In genomic region chr15:69843267-69843666, GRCh38 we compare ENCODE assay signal across 20 cellular contexts.
"Had no signal": no experiment of that assay in that cellular context is flagged by ENCODE, and none has a peak within 500 bp of the region (broad histone marks: within the 10 kb centered on the region; RNA-seq: fewer than 3 reads in every experiment).

No MANE protein-coding gene starts in this region.

- H3K27me3 ChIP-seq: gastrocnemius medialis, neutrophil, pancreas, right lobe of liver, stomach, thyroid gland, vagina had no signal

- DNase-seq: dorsolateral prefrontal cortex; effector CD4-positive, alpha-beta T cell; foreskin fibroblast; gastrocnemius medialis; naive thymus-derived CD4-positive, alpha-beta T cell; pancreas; right lobe of liver; stimulated activated CD4-positive, alpha-beta T cell treated with anti-CD3 and anti-CD28 coated beads, Interleukin-12 subunit alpha, Interleukin-12 subunit beta, amount 100 ng/mL, for 4 hours; stimulated activated CD4-positive, alpha-beta T cell treated with anti-CD3 and anti-CD28 coated beads, Interleukin-1b, Interleukin-23, amount 100 ng/mL, for 48 hours; stimulated activated CD4-positive, alpha-beta T cell treated with anti-CD3 and anti-CD28 coated beads, Interleukin-4, amount 100 ng/mL, for 1 hour; stimulated activated CD8-positive, alpha-beta memory T cell treated with anti-CD3 and anti-CD28 coated beads, Interleukin-4, amount 100 ng/mL, for 48 hours; stimulated activated naive CD4-positive, alpha-beta T cell treated with Interleukin-2 at 50 U/mL for 16 hours; stomach; thyroid gland; trophoblast cell had no signal

- H3K36me3 ChIP-seq: gastrocnemius medialis, neutrophil, pancreas, right lobe of liver, stomach, thyroid gland, vagina had no signal

- H3K4me3 ChIP-seq: dorsolateral prefrontal cortex, gastrocnemius medialis, lung, pancreas, right lobe of liver, smooth muscle cell, stomach, thyroid gland, vagina had no signal

- H3K4me1 ChIP-seq: gastrocnemius medialis, right lobe of liver, stomach, thyroid gland had no signal

- H3K9me3 ChIP-seq: gastrocnemius medialis, neutrophil, pancreas, right lobe of liver, stomach, thyroid gland, vagina had no signal

- H3K4me2 ChIP-seq: smooth muscle cell had no signal

- H3K27ac ChIP-seq: dorsolateral prefrontal cortex, epithelial cell of prostate, gastrocnemius medialis, neutrophil, pancreas, right lobe of liver, stomach, thyroid gland, vagina had no signal
